ENCODE assay signal across 8 cellular contexts in genomic region chr1:186404454-186405051, GRCh38. TPM values are rescaled to one million over a fixed set of nuclear protein-coding genes. Genes with fewer than 3 reads are reported as not detected.
A peak's percentile ranks its signal among the peaks of the same experiment; 100 is the strongest.
DNase-seq lines count a peak whose midpoint lies in the region; ATAC-seq and TF ChIP-seq lines count a peak whose summit lies in the region.

No MANE protein-coding gene starts in this region.

- H3K27me3 ChIP-seq in SK-N-SH (ENCODE audit: insufficient read depth), result no peaks in the 10 kb centered on the region
- H3K27me3 ChIP-seq in esophagus muscularis mucosa, result no peaks in the 10 kb centered on the region

- H3K4me1 ChIP-seq in SK-N-SH (ENCODE audit: control insufficient read depth in 1 of 2, insufficient read depth in 2 of 2, low read depth in 1 of 2, low read length in 1 of 2) (peaks cover 0 to 4% of the 10 kb centered on the region in 2 experiments; a peak in 2 of 4 replicates), esophagus muscularis mucosa (peaks cover 0 to 5% (median 0%) of the 10 kb centered on the region in 4 donors)

- TF ChIP-seq EP300 in SK-N-SH (IDR thresholded peaks at IDR 0.05; ENCODE audit: borderline replicate concordance in 1 of 2, low read depth in 1 of 2, low read length in 1 of 2), result no peak
- TF ChIP-seq EP300 in esophagus muscularis mucosa (IDR thresholded peaks at IDR 0.05), result no peak

- no peak overlapping the region for H3K4me3 Mint-ChIP-seq in CD14-positive monocyte

- H3K4me2 ChIP-seq in SK-N-SH, result no peak overlapping the region

- peaks cover 2% of the 10 kb centered on the region for H3K4me1 Mint-ChIP-seq in CD14-positive monocyte

- peaks cover 49 to 63% of the 10 kb centered on the region in 2 experiments for H3K36me3 ChIP-seq in SK-N-SH (replicated peaks in 1 of 2; ENCODE audit: control insufficient read depth in 1 of 2, insufficient read depth in 2 of 2, low read length in 1 of 2)
- peaks cover 11 to 74% (median 40%) of the 10 kb centered on the region in 4 donors for H3K36me3 ChIP-seq in esophagus muscularis mucosa

- intact Hi-C loops in CD14-positive monocyte (cut with micrococcal nuclease) (loop anchor here in 1 of 2 donors (10.0 kb wide), 1 partner anchor 580 kb away; no protein-coding TSS in a partner anchor), esophagus muscularis mucosa (cut with DNase I) (loop anchor here (10.0 kb wide), 1 partner anchor 580 kb away; no protein-coding TSS in a partner anchor)

- no peak overlapping the region for H3K9ac ChIP-seq in SK-N-SH

- no peaks in the 10 kb centered on the region for H3K9me3 Mint-ChIP-seq in CD14-positive monocyte

- WGBS in SK-N-SH (ENCODE audit: low lambda C conversion rate), result 52% methylated on average over 5 of the region's 5 CpGs
- 41% methylated on average over 5 of the region's 5 CpGs for WGBS in esophagus muscularis mucosa

- TF ChIP-seq POLR2A in esophagus muscularis mucosa (IDR thresholded peaks at IDR 0.05; ENCODE audit: low read depth), result no peak

- H3K27me3 Mint-ChIP-seq in CD14-positive monocyte (ENCODE audit: low read depth in 3 of 3), result peaks cover 0 to 2% (median 0%) of the 10 kb centered on the region in 3 donors

- DNase-seq in CD14-positive monocyte (ENCODE audit: low spot score), result no peak
- DNase-seq in SK-N-SH, result peak; percentile 32
- DNase-seq in esophagus muscularis mucosa (ENCODE audit: extremely low spot score), result no peak
- DNase-seq in omental fat pad (ENCODE audit: low spot score), result no peak
- no peak for DNase-seq in NCI-H187 treated with DMSO at 0.1 percent for 48 hours (lab: John Stamatoyannopoulos, UW)
- no peak for DNase-seq in NCI-H128 (lab: John Stamatoyannopoulos, UW; ENCODE audit: unreplicated experiment)

- TF ChIP-seq RAD21 in SK-N-SH (IDR thresholded peaks at IDR 0.05; ENCODE audit: low read length), result peak; percentile 68

- no peak overlapping the region for H2AFZ ChIP-seq in SK-N-SH (ENCODE audit: low read depth)

- CTCF ChIA-PET in SK-N-SH (lab: Yijun Ruan, JAX), result interaction anchor here (0.7 to 3.8 kb wide), 17 partner anchors 8 to 582 kb away, joined by 3 to 24 read pairs (median 4); partner anchors contain the start of genes ODR4 and TPR

- peak; percentile 68 for ATAC-seq in GM18868 (IDR thresholded peaks at IDR 0.05; ENCODE audit: unreplicated experiment)
- no peak for ATAC-seq in omental fat pad (ENCODE audit: low FRiP score)

- peaks cover 47 to 55% of the 10 kb centered on the region in 2 donors for H3K36me3 Mint-ChIP-seq in CD14-positive monocyte

- H3K4me3 ChIP-seq in SK-N-SH (ENCODE audit: low read depth in 2 of 2, low read length in 1 of 2), result no peak overlapping the region; a peak in 1 of 4 replicates
- H3K4me3 ChIP-seq in esophagus muscularis mucosa, result no peak overlapping the region

- H3K27ac ChIP-seq in SK-N-SH (ENCODE audit: low read depth in 2 of 2, low read length in 1 of 2), result no peak overlapping the region
- no peak overlapping the region for H3K27ac ChIP-seq in esophagus muscularis mucosa (replicated peaks in 1 of 4)

- POLR2A ChIA-PET in SK-N-SH (lab: Yijun Ruan, JAX), result no interaction called here

- H3K9me3 ChIP-seq in SK-N-SH, result no peaks in the 10 kb centered on the region
- no peaks in the 10 kb centered on the region for H3K9me3 ChIP-seq in esophagus muscularis mucosa

- H3K9me2 ChIP-seq in SK-N-SH, result no peaks in the 10 kb centered on the region

- TF ChIP-seq CTCF in CD14-positive monocyte (IDR thresholded peaks at IDR 0.05), result peak; percentile 84
- peak; percentile 96 for TF ChIP-seq CTCF in LNCAP (IDR thresholded peaks at IDR 0.05)
- peak; percentile 84 for TF ChIP-seq CTCF in SK-N-SH (IDR thresholded peaks at IDR 0.05)
- peak; percentile 55 to 73 (median 63) for TF ChIP-seq CTCF in esophagus muscularis mucosa (IDR thresholded peaks at IDR 0.05)
- TF ChIP-seq CTCF in omental fat pad (IDR thresholded peaks at IDR 0.05), result peak in 2 of 3 donors; percentile 34 to 43

- no peaks in the 10 kb centered on the region for H4K20me1 ChIP-seq in SK-N-SH (ENCODE audit: insufficient read depth)

- H3K79me2 ChIP-seq in SK-N-SH (ENCODE audit: insufficient read depth), result no peaks in the 10 kb centered on the region

- H3F3A ChIP-seq in SK-N-SH (replicated peaks; ENCODE audit: insufficient read depth), result peaks cover 24% of the 10 kb centered on the region

- peak overlapping the region in 2 of 7 donors; percentile 46 to 49 for H3K27ac Mint-ChIP-seq in CD14-positive monocyte

TF ChIP-seq in SK-N-SH, 30 proteins besides CTCF, POLR2A, EP300 and RAD21:
- TF ChIP-seq RCOR1 (IDR thresholded peaks at IDR 0.05; ENCODE audit: low read length) (no peak), SMC3 (IDR thresholded peaks at IDR 0.05; ENCODE audit: low read depth, low read length) (peak; percentile 42)

RNA-seq across cellular contexts. Expression of gene ODR4, which starts 28.9 kb away (rescaled TPM):
- polyA plus RNA-seq in CD14-positive monocyte (1 to 10 TPM; 6.4 to 9.7 TPM), SK-N-SH (2012; rRNA removed) (8.2 and 12.2 TPM in 2 replicates)
- polyA plus RNA-seq in SK-N-SH (2012; cell fraction: cytosol; rRNA removed), result 11.4 and 13.0 TPM in 2 replicates
- polyA plus RNA-seq in SK-N-SH (2012; cell fraction: nucleus; rRNA removed), result 9.1 and 25.0 TPM in 2 replicates
- total RNA-seq in esophagus muscularis mucosa (10 to 100 TPM in 3 of 4 donors, 1 to 10 TPM in 1; 8.4 to 14.9 (median 11.8) TPM), omental fat pad (10 to 100 TPM; 16.9 to 20.8 (median 19.2) TPM)

RNA-seq across cellular contexts. Expression of gene TPR, which starts 29.5 kb away (rescaled TPM):
- 10 to 100 TPM in 1 of 2 donors, 1 to 10 TPM in 1; 4.3 to 13.2 TPM for polyA plus RNA-seq in CD14-positive monocyte
- polyA plus RNA-seq in SK-N-SH (2012; rRNA removed), result 37.5 and 46.9 TPM in 2 replicates
- polyA plus RNA-seq in SK-N-SH (2012; cell fraction: cytosol; rRNA removed), result 23.8 and 25.9 TPM in 2 replicates
- 121 and 139 TPM in 2 replicates for polyA plus RNA-seq in SK-N-SH (2012; cell fraction: nucleus; rRNA removed)
- 10 to 100 TPM; 61.6 to 78.3 (median 72.8) TPM for total RNA-seq in esophagus muscularis mucosa
- 100 to 1,000 TPM in 1 of 4 donors, 10 to 100 TPM in 3; 67.2 to 105 (median 78.8) TPM for total RNA-seq in omental fat pad

RNA-seq across cellular contexts. Expression of gene PDC, which starts 56.4 kb away (rescaled TPM):
- not detected for polyA plus RNA-seq in CD14-positive monocyte
- polyA plus RNA-seq in SK-N-SH (2012; rRNA removed), result not detected in 2 replicates
- 0.09 and 0.13 TPM in 2 replicates for polyA plus RNA-seq in SK-N-SH (2012; cell fraction: cytosol; rRNA removed)
- not detected in 2 replicates for polyA plus RNA-seq in SK-N-SH (2012; cell fraction: nucleus; rRNA removed)
- not detected for total RNA-seq in esophagus muscularis mucosa
- total RNA-seq in omental fat pad, result not detected

Comparison
In these comparisons a context has a peak if more than half of its experiments do, and no peak if none do; other contexts are left out.
1. CTCF ChIP-seq: peak in every context shown above with its lines; median percentile 96 in LNCAP; 84 in CD14-positive monocyte; 84 in SK-N-SH; 63 in esophagus muscularis mucosa; 38 in omental fat pad.